Comparison of ENCODE assay signal across 1 cellular context in genomic region chr13:91348906-91349435, GRCh38.
TF ChIP-seq lines count a peak whose summit lies in the region.

No MANE protein-coding gene starts in this region.

TF ChIP-seq in HepG2, 621 proteins besides CTCF, POLR2A, EP300 and RAD21 (continued from another document and continues in another):
- TF ChIP-seq ZNF136 (CRISPR knock-in tag; IDR thresholded peaks at IDR 0.05; ENCODE audit: low read depth) (peak; percentile 40; the same call in 1 of the 2 replicates), FOSL2 (CRISPR knock-in tag; IDR thresholded peaks at IDR 0.05) (peak; percentile 21; the same call in 1 of the 2 replicates), CBFB (CRISPR knock-in tag; IDR thresholded peaks at IDR 0.05) (0 out of 2 replicates have a peak, but pooled peaks have one; percentile 42), ZNF414 (CRISPR knock-in tag; IDR thresholded peaks at IDR 0.05) (peak; percentile 38; the same call in 1 of the 2 replicates), NFAT5 (CRISPR knock-in tag; IDR thresholded peaks at IDR 0.05) (peak; percentile 55; the same call in 1 of the 2 replicates), ZKSCAN1 (IDR thresholded peaks at IDR 0.05; ENCODE audit: low read length) (no peak), ZFY (CRISPR knock-in tag; IDR thresholded peaks at IDR 0.05) (peak; percentile 33), MIER2 (CRISPR knock-in tag; IDR thresholded peaks at IDR 0.05) (no peak), ZBTB4 (CRISPR knock-in tag; IDR thresholded peaks at IDR 0.05; ENCODE audit: borderline replicate concordance) (no peak), MAX (IDR thresholded peaks at IDR 0.05) (peak; percentile 98), ZBTB40 (IDR thresholded peaks at IDR 0.05) (no peak), ZBTB40 (CRISPR knock-in tag; IDR thresholded peaks at IDR 0.05) (peak; percentile 55; the same call in 1 of the 2 replicates), CREB1 (IDR thresholded peaks at IDR 0.05) (no peak), CREB1 (CRISPR knock-in tag; IDR thresholded peaks at IDR 0.05) (no peak), AKNA (CRISPR knock-in tag; IDR thresholded peaks at IDR 0.05; ENCODE audit: borderline replicate concordance) (no peak; the same call in 1 of the 2 replicates), HMGXB4 (CRISPR knock-in tag; IDR thresholded peaks at IDR 0.05; ENCODE audit: borderline replicate concordance in 1 of 2, low read depth in 1 of 2) (peak; percentile 65 to 93; a peak in 3 of 4 replicates), STAG1 (CRISPR knock-in tag; IDR thresholded peaks at IDR 0.05) (peak; percentile 22), TBP (CRISPR knock-in tag; IDR thresholded peaks at IDR 0.05) (no peak), PATZ1 (CRISPR knock-in tag; IDR thresholded peaks at IDR 0.05) (peak; percentile 91)
